12 cellular contexts compared by ENCODE assay signal in genomic region chr12:34395056-34396005, GRCh38.
DNase-seq lines count a peak whose midpoint lies in the region; ATAC-seq, FAIRE-seq and TF ChIP-seq lines count a peak whose summit lies in the region.
"Had no signal": no experiment of that assay in that cellular context is flagged by ENCODE, and none has a peak within 500 bp of the region (broad histone marks: within the 10 kb centered on the region; RNA-seq: fewer than 3 reads in every experiment).

No MANE protein-coding gene starts in this region.

- no peak for ATAC-seq in K562
- ATAC-seq in left lobe of liver: no peak

- H3K4me1 ChIP-seq in K562 (replicated peaks in 1 of 2; ENCODE audit: control insufficient read depth in 2 of 2, insufficient read depth in 2 of 2, low read length in 2 of 2) (peaks cover 0 to 10% of the 10 kb centered on the region in 2 experiments; a peak in 3 of 5 replicates), transverse colon (no peaks in the 10 kb centered on the region)

- H3K27me3 ChIP-seq in K562 (ENCODE audit: control insufficient read depth in 2 of 2, insufficient read depth in 2 of 2, low read length in 2 of 2): peaks cover 0 to 77% of the 10 kb centered on the region in 2 experiments; a peak in 2 of 5 replicates
- H3K27me3 ChIP-seq in transverse colon: no peaks in the 10 kb centered on the region

- WGBS in K562 (ENCODE audit: insufficient coverage, low coverage, missing lambda C conversion rate): 0% methylated on average over 18 of the region's 28 CpGs
- WGBS in transverse colon (ENCODE audit: low coverage in 1 of 2), 2 donors: 73% methylated on average over 28 of the region's 28 CpGs; no CpG with 5 or more reads in 1 of the 2 donors

- H3K9me3 ChIP-seq in K562 (replicated peaks; ENCODE audit: control insufficient read depth, insufficient read depth, low read depth, low read length) (no peaks in the 10 kb centered on the region), transverse colon (peaks cover 4 to 18% of the 10 kb centered on the region in 2 donors)

- no peak overlapping the region for H3K27ac ChIP-seq in K562 (ENCODE audit: extremely low read depth, low read depth, low read length)
- H3K27ac ChIP-seq in transverse colon: no peak overlapping the region
- H3K27ac ChIP-seq: RWPE1, skin epidermis had no signal

- FAIRE-seq in K562 (lab: Jason Lieb, UNC): no peak
- FAIRE-seq: HTR-8/SVneo had no signal

- H3K4me3 ChIP-seq in K562 (no peak overlapping the region), transverse colon (no peak overlapping the region)
- H3K4me3 ChIP-seq: skin epidermis had no signal

- no TSS peak for BruUV-seq in K562 (replicated peaks; lab: Mats Ljungman, UMichigan)

- TF ChIP-seq RAD21 in K562 (CRISPR knock-in tag; conservative IDR thresholded peaks at IDR 0.05 in 1 of 2, IDR thresholded peaks at IDR 0.05 in 1 of 2): no peak

- no peaks in the 10 kb centered on the region for H3K9me1 ChIP-seq in K562 (ENCODE audit: control insufficient read depth, insufficient read depth, low read length)

- no peak overlapping the region for H3K4me2 ChIP-seq in K562 (ENCODE audit: insufficient read depth, low read length)

- POLR2A ChIA-PET in K562 (lab: Yijun Ruan, JAX): no interaction called here

- peak; percentile 52 for DNase-seq in activated effector memory CD4-positive, alpha-beta T cell treated with anti-CD3 and anti-CD28 coated beads, Interleukin-2, amount 50 U/mL, for 16 hours
- no peak for DNase-seq in activated effector memory CD4-positive, alpha-beta T cell treated with Interleukin-2 at 50 U/mL for 16 hours
- DNase-seq in K562 (ENCODE audit: extremely low read depth in 1 of 4, low spot score in 3 of 4) (peak in 2 of 4 experiments; percentile 3), left lobe of liver (ENCODE audit: low spot score) (peak; percentile 36), transverse colon (peak; percentile 1), GF-D8 (lab: John Stamatoyannopoulos, UW) (no peak), germinal center (ENCODE audit: low spot score) (no peak)
- DNase-seq in stimulated activated naive CD4-positive, alpha-beta T cell treated with Interleukin-2 at 50 U/mL for 16 hours (lab: John Stamatoyannopoulos, UW): no peak
- DNase-seq: GOT3 had no signal

- H3K79me2 ChIP-seq in K562 (ENCODE audit: control insufficient read depth, insufficient read depth, low read length): no peaks in the 10 kb centered on the region

- TF ChIP-seq POLR2A in K562 (conservative IDR thresholded peaks at IDR 0.05) (no peak), transverse colon (IDR thresholded peaks at IDR 0.05) (no peak)

- H3K9ac ChIP-seq in K562 (ENCODE audit: insufficient read depth in 1 of 2, low read depth in 2 of 2, low read length in 2 of 2): no peak overlapping the region

- intact Hi-C loops in K562 (cut with micrococcal nuclease): no loop called here
- intact Hi-C loops in transverse colon (cut with DNase I; ENCODE audit: low total_unique reads): no loop called here

- H3K36me3 ChIP-seq in K562 (ENCODE audit: control insufficient read depth, insufficient read depth, low read length) (no peaks in the 10 kb centered on the region), transverse colon (no peaks in the 10 kb centered on the region)

- no peak overlapping the region for H2AFZ ChIP-seq in K562 (ENCODE audit: low read depth, low read length)

- TF ChIP-seq EP300 in K562 (IDR thresholded peaks at IDR 0.05; ENCODE audit: low read length) (no peak), transverse colon (IDR thresholded peaks at IDR 0.05; ENCODE audit: low read depth) (no peak)

- H4K20me1 ChIP-seq in K562 (replicated peaks; ENCODE audit: control insufficient read depth, insufficient read depth, low read length): no peaks in the 10 kb centered on the region

- CTCF ChIA-PET in K562 (lab: Yijun Ruan, JAX; ENCODE audit: low intra/inter-chr PET ratio): no interaction called here

- in situ Hi-C loops in K562 (cut with MboI) (no loop called here), transverse colon (cut with MboI; ENCODE audit: low pct_ligation_motif_present in 1 of 4, low pct_unique_long_range_greater_than_20kb in 1 of 4, low sequenced_read_pairs in 3 of 4) (loop anchor here in 1 of 4 donors (25.0 kb wide), 1 partner anchor 108 kb away; no protein-coding TSS in a partner anchor)

- TF ChIP-seq CTCF in K562 (IDR thresholded peaks at IDR 0.05 in 2 of 3, conservative IDR thresholded peaks at IDR 0.05 in 1 of 3; ENCODE audit: insufficient read depth in 2 of 3, low read depth in 1 of 3, low read length in 3 of 3) (no peak), transverse colon (IDR thresholded peaks at IDR 0.05) (no peak)

TF ChIP-seq in K562, 482 proteins besides CTCF, POLR2A, EP300 and RAD21:
- TF ChIP-seq SAFB (IDR thresholded peaks at IDR 0.05; ENCODE audit: borderline replicate concordance, low read depth, low read length) (peak; percentile 49; the same call in 1 of the 2 replicates), ZNF121 (CRISPR knock-in tag; conservative IDR thresholded peaks at IDR 0.05) (no peak)

Comparison
In these comparisons a context has a peak if more than half of its experiments do, and no peak if none do; other contexts are left out.
1. DNase-seq: peak in activated effector memory CD4-positive, alpha-beta T cell treated with anti-CD3 and anti-CD28 coated beads, Interleukin-2, amount 50 U/mL, for 16 hours (single experiment), left lobe of liver (single experiment) and transverse colon (single experiment); none in activated effector memory CD4-positive, alpha-beta T cell treated with Interleukin-2 at 50 U/mL for 16 hours (single experiment), GF-D8 (single experiment), stimulated activated naive CD4-positive, alpha-beta T cell treated with Interleukin-2 at 50 U/mL for 16 hours (single experiment) and germinal center (single experiment).